In the genomic region with DNA sequence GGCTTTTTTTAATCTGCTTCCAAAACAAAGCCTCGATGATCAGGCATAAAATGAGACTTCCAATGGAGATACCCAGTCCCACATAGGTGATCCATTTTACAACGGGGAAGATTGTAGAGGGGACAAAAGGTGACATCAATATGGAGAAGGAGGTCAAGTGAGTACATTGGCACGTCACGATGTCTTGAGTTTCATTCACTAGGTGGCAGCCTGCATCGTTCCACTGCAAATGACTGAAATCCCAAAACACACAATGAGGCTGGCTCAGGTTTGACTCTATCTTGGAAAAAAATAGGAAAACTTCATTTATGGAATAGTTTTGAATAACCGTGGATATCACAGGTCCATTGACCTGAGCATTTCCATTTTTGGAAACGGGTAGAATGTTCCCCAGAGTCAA, we compare ENCODE assay signal across 1 cellular context.
A peak's percentile ranks its signal among the peaks of the same experiment; 100 is the strongest.
TF ChIP-seq lines count a peak whose summit lies in the region.

No MANE protein-coding gene starts in this region.

TF ChIP-seq in HepG2, 621 proteins besides CTCF, POLR2A, EP300 and RAD21:
- TF ChIP-seq STAG1 (CRISPR knock-in tag; IDR thresholded peaks at IDR 0.05) (peak; percentile 76), RXRB (CRISPR knock-in tag; IDR thresholded peaks at IDR 0.05; ENCODE audit: borderline replicate concordance) (peak; percentile 58; the same call in 1 of the 2 replicates), NFATC3 (CRISPR knock-in tag; IDR thresholded peaks at IDR 0.05) (no peak), CREB1 (IDR thresholded peaks at IDR 0.05) (peak; percentile 49; the same call in 1 of the 2 replicates), CREB1 (CRISPR knock-in tag; IDR thresholded peaks at IDR 0.05) (no peak)
